8 cellular contexts compared by ENCODE assay signal in the genomic region with DNA sequence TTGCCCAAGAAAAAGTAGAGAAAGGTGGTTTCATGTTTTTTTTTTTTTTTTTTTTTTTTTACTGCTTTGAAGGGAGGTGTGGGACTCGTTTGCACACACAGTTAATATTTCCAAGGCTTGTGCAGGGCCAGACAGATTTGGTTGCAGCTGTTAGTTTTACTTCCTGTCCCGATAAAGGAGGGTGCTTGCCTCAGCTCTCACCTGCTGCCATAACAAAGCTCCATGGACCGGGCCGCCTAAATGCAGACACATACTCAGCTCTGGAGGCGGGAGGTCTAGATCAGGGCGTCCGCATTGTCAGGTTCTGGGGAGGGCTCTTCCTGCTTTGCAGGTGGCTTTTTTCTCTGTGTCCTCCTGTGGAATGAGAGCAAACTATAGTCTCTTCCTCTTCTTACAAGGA.
DNase-seq lines count a peak whose midpoint lies in the region; ATAC-seq and TF ChIP-seq lines count a peak whose summit lies in the region.

No MANE protein-coding gene starts in this region.

- TF ChIP-seq CTCF in WERI-Rb-1 (IDR thresholded peaks at IDR 0.05; ENCODE audit: low read depth, low read length) = no peak

- H3K9me3 ChIP-seq in T-helper 17 cell (ENCODE audit: control insufficient read depth, low read length, poor library complexity, severe bottlenecking) (no peaks in the 10 kb centered on the region), thymus (ENCODE audit: control insufficient read depth) (no peaks in the 10 kb centered on the region), WERI-Rb-1 (ENCODE audit: severe bottlenecking) (no peaks in the 10 kb centered on the region)

- no peaks in the 10 kb centered on the region for H3K27me3 Mint-ChIP-seq in T-helper 17 cell

- H3K36me3 ChIP-seq in thymus (ENCODE audit: control insufficient read depth, insufficient read depth) = no peaks in the 10 kb centered on the region
- H3K36me3 ChIP-seq in WERI-Rb-1 = no peaks in the 10 kb centered on the region

- peak; percentile 70 for ATAC-seq in HG03066 (IDR thresholded peaks at IDR 0.05; ENCODE audit: low read depth, unreplicated experiment)
- peak; percentile 32 for ATAC-seq in T-helper 17 cell

- H3K4me1 ChIP-seq in thymus (ENCODE audit: control insufficient read depth, insufficient read depth, low read length) = peaks cover 33% of the 10 kb centered on the region

- H3K27me3 ChIP-seq in thymus (ENCODE audit: control insufficient read depth, insufficient read depth) (no peaks in the 10 kb centered on the region), WERI-Rb-1 (ENCODE audit: insufficient read depth, low read depth, severe bottlenecking) (no peaks in the 10 kb centered on the region)

- peaks cover 69% of the 10 kb centered on the region for H3K4me1 Mint-ChIP-seq in T-helper 17 cell

- H3K4me3 ChIP-seq in thymus (ENCODE audit: low read length) = no peak overlapping the region
- no peak overlapping the region for H3K4me3 ChIP-seq in WERI-Rb-1 (ENCODE audit: low read depth, low read length)

- peak overlapping the region; percentile 79 for H3K27ac Mint-ChIP-seq in T-helper 17 cell

- peak overlapping the region; percentile 63 for H3K4me3 Mint-ChIP-seq in T-helper 17 cell

- H3K27ac ChIP-seq in thymus (ENCODE audit: low read depth) (peak overlapping the region; percentile 33), WERI-Rb-1 (no peak overlapping the region)

- no peaks in the 10 kb centered on the region for H3K36me3 Mint-ChIP-seq in T-helper 17 cell (ENCODE audit: low read depth)

- 7% methylated on average over 7 of the region's 7 CpGs for WGBS in thymus

- DNase-seq in activated gamma-delta T cell treated with Interleukin-2 at 50 U/mL for 16 hours (peak; percentile 23), activated gamma-delta T cell (lab: John Stamatoyannopoulos, UW) (no peak), T-helper 17 cell (no peak), NCI-H2171 (lab: John Stamatoyannopoulos, UW) (no peak), WERI-Rb-1 (no peak), mucosa of gallbladder (ENCODE audit: low spot score) (no peak)
